ENCODE assay signal across 2 cellular contexts in the genomic region with DNA sequence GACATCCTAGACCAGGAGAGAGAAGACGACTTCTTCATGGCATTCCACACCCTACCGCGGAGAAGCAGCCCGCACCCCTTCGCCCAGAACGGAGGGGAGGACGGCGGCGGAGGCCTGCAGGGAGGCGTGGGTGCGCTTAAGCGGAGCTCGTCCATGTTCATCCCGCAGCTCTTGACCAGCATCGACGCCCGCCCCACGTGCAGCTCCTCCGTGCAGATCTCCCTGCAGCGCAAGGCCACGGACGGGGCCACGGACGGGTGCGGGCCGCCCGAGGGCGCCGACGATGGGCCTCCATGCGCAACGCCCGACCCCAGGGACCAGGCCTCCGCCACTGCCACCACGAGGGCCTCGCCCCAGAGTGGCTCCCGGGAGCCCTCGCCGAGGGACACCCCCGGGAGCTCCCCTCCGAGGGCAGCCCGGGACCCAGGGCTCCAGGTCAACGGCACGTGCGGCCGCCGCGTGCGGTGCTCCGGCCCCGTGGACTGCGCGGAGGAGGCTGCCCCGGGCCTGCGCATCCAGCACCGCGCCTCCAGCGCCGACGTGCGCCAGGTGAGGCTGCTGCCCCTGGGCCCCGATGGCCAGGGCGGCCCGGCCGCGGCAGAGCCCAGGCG.
TF ChIP-seq lines count a peak whose summit lies in the region.

No MANE protein-coding gene starts in this region.

TF ChIP-seq in H1, 55 proteins besides CTCF, POLR2A, EP300 and RAD21:
- no peak for TF ChIP-seq TAF1 (IDR thresholded peaks at IDR 0.05; ENCODE audit: low read depth, low read length)
- no peak for TF ChIP-seq SIN3A (conservative IDR thresholded peaks at IDR 0.05 in 1 of 2, IDR thresholded peaks at IDR 0.05 in 1 of 2; ENCODE audit: low read depth in 1 of 2, low read length in 2 of 2)
- TF ChIP-seq CHD2 (IDR thresholded peaks at IDR 0.05; ENCODE audit: low read length): no peak
- TF ChIP-seq POLR2AphosphoS5 (IDR thresholded peaks at IDR 0.05; ENCODE audit: low read depth, low read length): no peak
- no peak for TF ChIP-seq ASH2L (IDR thresholded peaks at IDR 0.05; ENCODE audit: low read length)
- TF ChIP-seq, protein P1, sequence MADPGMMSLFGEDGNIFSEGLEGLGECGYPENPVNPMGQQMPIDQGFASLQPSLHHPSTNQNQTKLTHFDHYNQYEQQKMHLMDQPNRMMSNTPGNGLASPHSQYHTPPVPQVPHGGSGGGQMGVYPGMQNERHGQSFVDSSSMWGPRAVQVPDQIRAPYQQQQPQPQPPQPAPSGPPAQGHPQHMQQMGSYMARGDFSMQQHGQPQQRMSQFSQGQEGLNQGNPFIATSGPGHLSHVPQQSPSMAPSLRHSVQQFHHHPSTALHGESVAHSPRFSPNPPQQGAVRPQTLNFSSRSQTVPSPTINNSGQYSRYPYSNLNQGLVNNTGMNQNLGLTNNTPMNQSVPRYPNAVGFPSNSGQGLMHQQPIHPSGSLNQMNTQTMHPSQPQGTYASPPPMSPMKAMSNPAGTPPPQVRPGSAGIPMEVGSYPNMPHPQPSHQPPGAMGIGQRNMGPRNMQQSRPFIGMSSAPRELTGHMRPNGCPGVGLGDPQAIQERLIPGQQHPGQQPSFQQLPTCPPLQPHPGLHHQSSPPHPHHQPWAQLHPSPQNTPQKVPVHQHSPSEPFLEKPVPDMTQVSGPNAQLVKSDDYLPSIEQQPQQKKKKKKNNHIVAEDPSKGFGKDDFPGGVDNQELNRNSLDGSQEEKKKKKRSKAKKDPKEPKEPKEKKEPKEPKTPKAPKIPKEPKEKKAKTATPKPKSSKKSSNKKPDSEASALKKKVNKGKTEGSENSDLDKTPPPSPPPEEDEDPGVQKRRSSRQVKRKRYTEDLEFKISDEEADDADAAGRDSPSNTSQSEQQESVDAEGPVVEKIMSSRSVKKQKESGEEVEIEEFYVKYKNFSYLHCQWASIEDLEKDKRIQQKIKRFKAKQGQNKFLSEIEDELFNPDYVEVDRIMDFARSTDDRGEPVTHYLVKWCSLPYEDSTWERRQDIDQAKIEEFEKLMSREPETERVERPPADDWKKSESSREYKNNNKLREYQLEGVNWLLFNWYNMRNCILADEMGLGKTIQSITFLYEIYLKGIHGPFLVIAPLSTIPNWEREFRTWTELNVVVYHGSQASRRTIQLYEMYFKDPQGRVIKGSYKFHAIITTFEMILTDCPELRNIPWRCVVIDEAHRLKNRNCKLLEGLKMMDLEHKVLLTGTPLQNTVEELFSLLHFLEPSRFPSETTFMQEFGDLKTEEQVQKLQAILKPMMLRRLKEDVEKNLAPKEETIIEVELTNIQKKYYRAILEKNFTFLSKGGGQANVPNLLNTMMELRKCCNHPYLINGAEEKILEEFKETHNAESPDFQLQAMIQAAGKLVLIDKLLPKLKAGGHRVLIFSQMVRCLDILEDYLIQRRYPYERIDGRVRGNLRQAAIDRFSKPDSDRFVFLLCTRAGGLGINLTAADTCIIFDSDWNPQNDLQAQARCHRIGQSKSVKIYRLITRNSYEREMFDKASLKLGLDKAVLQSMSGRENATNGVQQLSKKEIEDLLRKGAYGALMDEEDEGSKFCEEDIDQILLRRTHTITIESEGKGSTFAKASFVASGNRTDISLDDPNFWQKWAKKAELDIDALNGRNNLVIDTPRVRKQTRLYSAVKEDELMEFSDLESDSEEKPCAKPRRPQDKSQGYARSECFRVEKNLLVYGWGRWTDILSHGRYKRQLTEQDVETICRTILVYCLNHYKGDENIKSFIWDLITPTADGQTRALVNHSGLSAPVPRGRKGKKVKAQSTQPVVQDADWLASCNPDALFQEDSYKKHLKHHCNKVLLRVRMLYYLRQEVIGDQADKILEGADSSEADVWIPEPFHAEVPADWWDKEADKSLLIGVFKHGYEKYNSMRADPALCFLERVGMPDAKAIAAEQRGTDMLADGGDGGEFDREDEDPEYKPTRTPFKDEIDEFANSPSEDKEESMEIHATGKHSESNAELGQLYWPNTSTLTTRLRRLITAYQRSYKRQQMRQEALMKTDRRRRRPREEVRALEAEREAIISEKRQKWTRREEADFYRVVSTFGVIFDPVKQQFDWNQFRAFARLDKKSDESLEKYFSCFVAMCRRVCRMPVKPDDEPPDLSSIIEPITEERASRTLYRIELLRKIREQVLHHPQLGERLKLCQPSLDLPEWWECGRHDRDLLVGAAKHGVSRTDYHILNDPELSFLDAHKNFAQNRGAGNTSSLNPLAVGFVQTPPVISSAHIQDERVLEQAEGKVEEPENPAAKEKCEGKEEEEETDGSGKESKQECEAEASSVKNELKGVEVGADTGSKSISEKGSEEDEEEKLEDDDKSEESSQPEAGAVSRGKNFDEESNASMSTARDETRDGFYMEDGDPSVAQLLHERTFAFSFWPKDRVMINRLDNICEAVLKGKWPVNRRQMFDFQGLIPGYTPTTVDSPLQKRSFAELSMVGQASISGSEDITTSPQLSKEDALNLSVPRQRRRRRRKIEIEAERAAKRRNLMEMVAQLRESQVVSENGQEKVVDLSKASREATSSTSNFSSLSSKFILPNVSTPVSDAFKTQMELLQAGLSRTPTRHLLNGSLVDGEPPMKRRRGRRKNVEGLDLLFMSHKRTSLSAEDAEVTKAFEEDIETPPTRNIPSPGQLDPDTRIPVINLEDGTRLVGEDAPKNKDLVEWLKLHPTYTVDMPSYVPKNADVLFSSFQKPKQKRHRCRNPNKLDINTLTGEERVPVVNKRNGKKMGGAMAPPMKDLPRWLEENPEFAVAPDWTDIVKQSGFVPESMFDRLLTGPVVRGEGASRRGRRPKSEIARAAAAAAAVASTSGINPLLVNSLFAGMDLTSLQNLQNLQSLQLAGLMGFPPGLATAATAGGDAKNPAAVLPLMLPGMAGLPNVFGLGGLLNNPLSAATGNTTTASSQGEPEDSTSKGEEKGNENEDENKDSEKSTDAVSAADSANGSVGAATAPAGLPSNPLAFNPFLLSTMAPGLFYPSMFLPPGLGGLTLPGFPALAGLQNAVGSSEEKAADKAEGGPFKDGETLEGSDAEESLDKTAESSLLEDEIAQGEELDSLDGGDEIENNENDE (IDR thresholded peaks at IDR 0.05; ENCODE audit: insufficient replicate concordance, low read length): no peak
- TF ChIP-seq GABPA (IDR thresholded peaks at IDR 0.05; ENCODE audit: borderline replicate concordance, insufficient read depth, low read length): no peak
- no peak for TF ChIP-seq FOSL1 (IDR thresholded peaks at IDR 0.05; ENCODE audit: insufficient read depth, low read depth, low read length)
- TF ChIP-seq CBX5 (IDR thresholded peaks at IDR 0.05; ENCODE audit: low read depth, low read length): no peak
- TF ChIP-seq SP1 (IDR thresholded peaks at IDR 0.05; ENCODE audit: low read depth, low read length): no peak

TF ChIP-seq in SK-N-SH, 30 proteins besides CTCF, POLR2A, EP300 and RAD21:
- TF ChIP-seq PBX3 (IDR thresholded peaks at IDR 0.05) (no peak), EZH2phosphoT487 (IDR thresholded peaks at IDR 0.05; ENCODE audit: borderline replicate concordance, low read depth) (no peak), YY1 (IDR thresholded peaks at IDR 0.05; ENCODE audit: low read depth) (no peak), CHD2 (IDR thresholded peaks at IDR 0.05; ENCODE audit: low read length, partially characterized antibody) (no peak), FOSL2 (IDR thresholded peaks at IDR 0.05; ENCODE audit: borderline replicate concordance, low read depth) (no peak), GATA2 (CRISPR knock-in tag; IDR thresholded peaks at IDR 0.05) (no peak), MXI1 (IDR thresholded peaks at IDR 0.05; ENCODE audit: low read depth, low read length) (no peak), POLR2AphosphoS5 (IDR thresholded peaks at IDR 0.05; ENCODE audit: low read depth, low read length) (no peak), NFIC (IDR thresholded peaks at IDR 0.05; ENCODE audit: borderline replicate concordance) (no peak), MAX (IDR thresholded peaks at IDR 0.05; ENCODE audit: low read depth) (no peak), NRF1 (IDR thresholded peaks at IDR 0.05; ENCODE audit: low read depth, low read length) (no peak), RFX5 (IDR thresholded peaks at IDR 0.05; ENCODE audit: low read length) (no peak), SMC3 (IDR thresholded peaks at IDR 0.05; ENCODE audit: low read depth, low read length) (no peak), RXRA (IDR thresholded peaks at IDR 0.05; ENCODE audit: borderline replicate concordance, low read depth) (no peak), GABPA (IDR thresholded peaks at IDR 0.05; ENCODE audit: low read depth) (no peak), ZBTB33 (IDR thresholded peaks at IDR 0.05; ENCODE audit: borderline replicate concordance, low read depth) (no peak), JUND (IDR thresholded peaks at IDR 0.05) (no peak)
- TF ChIP-seq, protein P2, sequence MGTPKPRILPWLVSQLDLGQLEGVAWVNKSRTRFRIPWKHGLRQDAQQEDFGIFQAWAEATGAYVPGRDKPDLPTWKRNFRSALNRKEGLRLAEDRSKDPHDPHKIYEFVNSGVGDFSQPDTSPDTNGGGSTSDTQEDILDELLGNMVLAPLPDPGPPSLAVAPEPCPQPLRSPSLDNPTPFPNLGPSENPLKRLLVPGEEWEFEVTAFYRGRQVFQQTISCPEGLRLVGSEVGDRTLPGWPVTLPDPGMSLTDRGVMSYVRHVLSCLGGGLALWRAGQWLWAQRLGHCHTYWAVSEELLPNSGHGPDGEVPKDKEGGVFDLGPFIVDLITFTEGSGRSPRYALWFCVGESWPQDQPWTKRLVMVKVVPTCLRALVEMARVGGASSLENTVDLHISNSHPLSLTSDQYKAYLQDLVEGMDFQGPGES (IDR thresholded peaks at IDR 0.05; ENCODE audit: low read depth, low read length): no peak
- TF ChIP-seq, protein P3, sequence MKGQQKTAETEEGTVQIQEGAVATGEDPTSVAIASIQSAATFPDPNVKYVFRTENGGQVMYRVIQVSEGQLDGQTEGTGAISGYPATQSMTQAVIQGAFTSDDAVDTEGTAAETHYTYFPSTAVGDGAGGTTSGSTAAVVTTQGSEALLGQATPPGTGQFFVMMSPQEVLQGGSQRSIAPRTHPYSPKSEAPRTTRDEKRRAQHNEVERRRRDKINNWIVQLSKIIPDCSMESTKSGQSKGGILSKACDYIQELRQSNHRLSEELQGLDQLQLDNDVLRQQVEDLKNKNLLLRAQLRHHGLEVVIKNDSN (IDR thresholded peaks at IDR 0.05; ENCODE audit: borderline replicate concordance, low read depth): no peak
